Comparison of ENCODE assay signal across 1 cellular context in genomic region chr10:73096452-73097304, GRCh38.
TF ChIP-seq lines count a peak whose summit lies in the region.

TSS of gene P4HA1 (minus strand) at chr10:73096866. CDS start at chr10:73074883, 21,983 bp downstream.

TF ChIP-seq in SK-N-SH, 30 proteins besides CTCF, POLR2A, EP300 and RAD21 (continued from another document):
- TF ChIP-seq ZBTB33 (IDR thresholded peaks at IDR 0.05; ENCODE audit: borderline replicate concordance, low read depth) (0 out of 2 replicates have a peak, but pooled peaks have one; percentile 16), FOXM1 (IDR thresholded peaks at IDR 0.05; ENCODE audit: low read depth) (no peak; the same call in 1 of the 2 replicates), USF1 (IDR thresholded peaks at IDR 0.05; ENCODE audit: borderline replicate concordance, low read depth) (no peak), RXRA (IDR thresholded peaks at IDR 0.05; ENCODE audit: borderline replicate concordance, low read depth) (no peak), TCF12 (IDR thresholded peaks at IDR 0.05) (no peak), YY1 (IDR thresholded peaks at IDR 0.05; ENCODE audit: low read depth) (peak; percentile 76), EZH2phosphoT487 (IDR thresholded peaks at IDR 0.05; ENCODE audit: borderline replicate concordance, low read depth) (no peak), ELF1 (IDR thresholded peaks at IDR 0.05) (no peak), GABPA (IDR thresholded peaks at IDR 0.05; ENCODE audit: low read depth) (peak; percentile 8; the same call in 1 of the 2 replicates), SMC3 (IDR thresholded peaks at IDR 0.05; ENCODE audit: low read depth, low read length) (peak; percentile 51; the same call in 1 of the 2 replicates), JUND (IDR thresholded peaks at IDR 0.05) (no peak), SIN3A (IDR thresholded peaks at IDR 0.05; ENCODE audit: borderline replicate concordance, low read depth, low read length) (peak; percentile 73; the same call in 1 of the 2 replicates)
